1 cellular context compared by ENCODE assay signal in the genomic region with DNA sequence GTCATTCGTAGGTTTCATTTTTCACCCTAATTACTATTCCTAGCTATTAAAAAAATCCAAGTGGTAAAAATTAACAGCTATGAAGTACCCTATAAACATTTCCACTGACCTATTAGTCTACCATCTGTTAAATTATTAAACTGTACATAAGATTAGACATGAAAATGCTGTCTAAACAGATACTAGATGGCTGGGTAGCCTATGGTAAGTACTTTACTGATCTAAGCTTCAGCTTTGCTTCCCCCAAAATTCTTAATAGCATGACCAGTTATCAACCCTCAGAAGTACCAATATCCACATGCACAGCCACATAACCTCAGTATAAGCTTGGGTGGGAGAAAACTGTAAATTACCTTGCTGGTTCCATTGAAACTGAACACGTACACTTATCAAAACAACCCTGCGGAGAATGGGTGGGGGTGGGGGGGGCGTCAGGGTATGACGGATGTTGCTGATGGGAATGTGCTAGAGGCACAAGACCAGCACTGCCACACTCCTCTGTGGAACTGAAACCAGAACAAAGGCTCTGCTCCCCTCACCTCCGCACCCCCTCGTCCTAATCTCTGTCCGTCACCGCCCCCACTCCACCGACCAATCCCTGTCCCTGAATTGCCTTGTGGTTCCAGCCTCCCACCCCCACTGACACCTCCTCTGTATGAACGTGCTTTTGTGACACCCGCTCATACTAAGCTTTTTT.
TF ChIP-seq lines count a peak whose summit lies in the region.

No MANE protein-coding gene starts in this region.

TF ChIP-seq in SK-N-SH, 30 proteins besides CTCF, POLR2A, EP300 and RAD21 (continued from another document):
- TF ChIP-seq, protein P1, sequence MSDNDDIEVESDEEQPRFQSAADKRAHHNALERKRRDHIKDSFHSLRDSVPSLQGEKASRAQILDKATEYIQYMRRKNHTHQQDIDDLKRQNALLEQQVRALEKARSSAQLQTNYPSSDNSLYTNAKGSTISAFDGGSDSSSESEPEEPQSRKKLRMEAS (IDR thresholded peaks at IDR 0.05; ENCODE audit: low read depth), result no peak
- TF ChIP-seq RCOR1 (IDR thresholded peaks at IDR 0.05; ENCODE audit: low read length) (no peak), FOXM1 (IDR thresholded peaks at IDR 0.05; ENCODE audit: low read depth) (no peak), FOSL2 (IDR thresholded peaks at IDR 0.05; ENCODE audit: borderline replicate concordance, low read depth) (no peak), TCF12 (IDR thresholded peaks at IDR 0.05) (no peak), EZH2phosphoT487 (IDR thresholded peaks at IDR 0.05; ENCODE audit: borderline replicate concordance, low read depth) (no peak)
- TF ChIP-seq, protein P2, sequence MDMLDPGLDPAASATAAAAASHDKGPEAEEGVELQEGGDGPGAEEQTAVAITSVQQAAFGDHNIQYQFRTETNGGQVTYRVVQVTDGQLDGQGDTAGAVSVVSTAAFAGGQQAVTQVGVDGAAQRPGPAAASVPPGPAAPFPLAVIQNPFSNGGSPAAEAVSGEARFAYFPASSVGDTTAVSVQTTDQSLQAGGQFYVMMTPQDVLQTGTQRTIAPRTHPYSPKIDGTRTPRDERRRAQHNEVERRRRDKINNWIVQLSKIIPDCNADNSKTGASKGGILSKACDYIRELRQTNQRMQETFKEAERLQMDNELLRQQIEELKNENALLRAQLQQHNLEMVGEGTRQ (IDR thresholded peaks at IDR 0.05; ENCODE audit: borderline replicate concordance, low read depth, low read length), result no peak
